ENCODE assay signal across 1 cellular context in the genomic region with DNA sequence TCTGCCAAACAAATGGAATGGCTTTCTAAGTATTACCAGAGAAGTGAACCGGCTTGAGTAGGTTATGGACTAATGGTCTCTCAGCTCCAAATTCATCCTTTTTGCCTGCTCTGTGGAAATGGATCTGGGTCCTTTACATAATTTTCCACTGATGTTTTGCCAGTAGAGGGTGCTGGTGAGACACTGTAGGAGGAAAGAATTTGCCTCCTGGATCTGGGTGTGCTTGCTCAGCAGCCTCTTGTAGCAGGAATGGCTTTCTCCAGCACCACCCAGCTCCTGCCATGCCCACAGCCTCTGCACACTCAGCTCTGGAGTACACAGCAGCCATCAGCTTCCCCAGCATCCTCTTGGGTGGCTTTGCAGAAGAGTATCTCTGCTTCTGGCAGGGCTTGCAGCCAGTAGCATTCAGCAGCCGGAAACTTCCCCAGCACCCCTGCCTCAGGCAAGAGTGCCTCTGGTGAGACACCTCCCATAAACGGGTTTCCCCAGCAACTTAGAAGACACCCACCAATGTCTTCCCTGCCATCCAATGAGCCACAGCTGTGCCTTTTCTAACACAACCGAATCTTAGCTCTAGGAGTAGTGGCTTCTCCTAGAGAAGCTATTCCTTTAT.
TF ChIP-seq lines count a peak whose summit lies in the region.

No MANE protein-coding gene starts in this region.

TF ChIP-seq in WTC11, 78 proteins besides CTCF, POLR2A, EP300 and RAD21 (continued from another document):
- TF ChIP-seq, protein P1, sequence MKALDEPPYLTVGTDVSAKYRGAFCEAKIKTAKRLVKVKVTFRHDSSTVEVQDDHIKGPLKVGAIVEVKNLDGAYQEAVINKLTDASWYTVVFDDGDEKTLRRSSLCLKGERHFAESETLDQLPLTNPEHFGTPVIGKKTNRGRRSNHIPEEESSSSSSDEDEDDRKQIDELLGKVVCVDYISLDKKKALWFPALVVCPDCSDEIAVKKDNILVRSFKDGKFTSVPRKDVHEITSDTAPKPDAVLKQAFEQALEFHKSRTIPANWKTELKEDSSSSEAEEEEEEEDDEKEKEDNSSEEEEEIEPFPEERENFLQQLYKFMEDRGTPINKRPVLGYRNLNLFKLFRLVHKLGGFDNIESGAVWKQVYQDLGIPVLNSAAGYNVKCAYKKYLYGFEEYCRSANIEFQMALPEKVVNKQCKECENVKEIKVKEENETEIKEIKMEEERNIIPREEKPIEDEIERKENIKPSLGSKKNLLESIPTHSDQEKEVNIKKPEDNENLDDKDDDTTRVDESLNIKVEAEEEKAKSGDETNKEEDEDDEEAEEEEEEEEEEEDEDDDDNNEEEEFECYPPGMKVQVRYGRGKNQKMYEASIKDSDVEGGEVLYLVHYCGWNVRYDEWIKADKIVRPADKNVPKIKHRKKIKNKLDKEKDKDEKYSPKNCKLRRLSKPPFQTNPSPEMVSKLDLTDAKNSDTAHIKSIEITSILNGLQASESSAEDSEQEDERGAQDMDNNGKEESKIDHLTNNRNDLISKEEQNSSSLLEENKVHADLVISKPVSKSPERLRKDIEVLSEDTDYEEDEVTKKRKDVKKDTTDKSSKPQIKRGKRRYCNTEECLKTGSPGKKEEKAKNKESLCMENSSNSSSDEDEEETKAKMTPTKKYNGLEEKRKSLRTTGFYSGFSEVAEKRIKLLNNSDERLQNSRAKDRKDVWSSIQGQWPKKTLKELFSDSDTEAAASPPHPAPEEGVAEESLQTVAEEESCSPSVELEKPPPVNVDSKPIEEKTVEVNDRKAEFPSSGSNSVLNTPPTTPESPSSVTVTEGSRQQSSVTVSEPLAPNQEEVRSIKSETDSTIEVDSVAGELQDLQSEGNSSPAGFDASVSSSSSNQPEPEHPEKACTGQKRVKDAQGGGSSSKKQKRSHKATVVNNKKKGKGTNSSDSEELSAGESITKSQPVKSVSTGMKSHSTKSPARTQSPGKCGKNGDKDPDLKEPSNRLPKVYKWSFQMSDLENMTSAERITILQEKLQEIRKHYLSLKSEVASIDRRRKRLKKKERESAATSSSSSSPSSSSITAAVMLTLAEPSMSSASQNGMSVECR (CRISPR knock-in tag; IDR thresholded peaks at IDR 0.05; ENCODE audit: borderline replicate concordance) = no peak
- no peak for TF ChIP-seq SP1 (CRISPR knock-in tag; conservative IDR thresholded peaks at IDR 0.05)
- TF ChIP-seq, protein P2, sequence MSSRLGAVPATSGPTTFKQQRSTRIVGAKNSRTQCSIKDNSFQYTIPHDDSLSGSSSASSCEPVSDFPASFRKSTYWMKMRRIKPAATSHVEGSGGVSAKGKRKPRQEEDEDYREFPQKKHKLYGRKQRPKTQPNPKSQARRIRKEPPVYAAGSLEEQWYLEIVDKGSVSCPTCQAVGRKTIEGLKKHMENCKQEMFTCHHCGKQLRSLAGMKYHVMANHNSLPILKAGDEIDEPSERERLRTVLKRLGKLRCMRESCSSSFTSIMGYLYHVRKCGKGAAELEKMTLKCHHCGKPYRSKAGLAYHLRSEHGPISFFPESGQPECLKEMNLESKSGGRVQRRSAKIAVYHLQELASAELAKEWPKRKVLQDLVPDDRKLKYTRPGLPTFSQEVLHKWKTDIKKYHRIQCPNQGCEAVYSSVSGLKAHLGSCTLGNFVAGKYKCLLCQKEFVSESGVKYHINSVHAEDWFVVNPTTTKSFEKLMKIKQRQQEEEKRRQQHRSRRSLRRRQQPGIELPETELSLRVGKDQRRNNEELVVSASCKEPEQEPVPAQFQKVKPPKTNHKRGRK (CRISPR knock-in tag; IDR thresholded peaks at IDR 0.05; ENCODE audit: borderline replicate concordance) = no peak
- no peak for TF ChIP-seq SMAD3 (CRISPR knock-in tag; IDR thresholded peaks at IDR 0.05; ENCODE audit: borderline replicate concordance)
- no peak for TF ChIP-seq NFYB (CRISPR knock-in tag; conservative IDR thresholded peaks at IDR 0.05; ENCODE audit: low read depth)
- TF ChIP-seq, protein P3, sequence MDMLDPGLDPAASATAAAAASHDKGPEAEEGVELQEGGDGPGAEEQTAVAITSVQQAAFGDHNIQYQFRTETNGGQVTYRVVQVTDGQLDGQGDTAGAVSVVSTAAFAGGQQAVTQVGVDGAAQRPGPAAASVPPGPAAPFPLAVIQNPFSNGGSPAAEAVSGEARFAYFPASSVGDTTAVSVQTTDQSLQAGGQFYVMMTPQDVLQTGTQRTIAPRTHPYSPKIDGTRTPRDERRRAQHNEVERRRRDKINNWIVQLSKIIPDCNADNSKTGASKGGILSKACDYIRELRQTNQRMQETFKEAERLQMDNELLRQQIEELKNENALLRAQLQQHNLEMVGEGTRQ (CRISPR knock-in tag; IDR thresholded peaks at IDR 0.05) = no peak
- no peak for TF ChIP-seq RORB (CRISPR knock-in tag; IDR thresholded peaks at IDR 0.05)
- TF ChIP-seq, protein P4, sequence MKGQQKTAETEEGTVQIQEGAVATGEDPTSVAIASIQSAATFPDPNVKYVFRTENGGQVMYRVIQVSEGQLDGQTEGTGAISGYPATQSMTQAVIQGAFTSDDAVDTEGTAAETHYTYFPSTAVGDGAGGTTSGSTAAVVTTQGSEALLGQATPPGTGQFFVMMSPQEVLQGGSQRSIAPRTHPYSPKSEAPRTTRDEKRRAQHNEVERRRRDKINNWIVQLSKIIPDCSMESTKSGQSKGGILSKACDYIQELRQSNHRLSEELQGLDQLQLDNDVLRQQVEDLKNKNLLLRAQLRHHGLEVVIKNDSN (CRISPR knock-in tag; IDR thresholded peaks at IDR 0.05) = no peak
- TF ChIP-seq ATF1 (CRISPR knock-in tag; IDR thresholded peaks at IDR 0.05) = no peak
- TF ChIP-seq, protein P5, sequence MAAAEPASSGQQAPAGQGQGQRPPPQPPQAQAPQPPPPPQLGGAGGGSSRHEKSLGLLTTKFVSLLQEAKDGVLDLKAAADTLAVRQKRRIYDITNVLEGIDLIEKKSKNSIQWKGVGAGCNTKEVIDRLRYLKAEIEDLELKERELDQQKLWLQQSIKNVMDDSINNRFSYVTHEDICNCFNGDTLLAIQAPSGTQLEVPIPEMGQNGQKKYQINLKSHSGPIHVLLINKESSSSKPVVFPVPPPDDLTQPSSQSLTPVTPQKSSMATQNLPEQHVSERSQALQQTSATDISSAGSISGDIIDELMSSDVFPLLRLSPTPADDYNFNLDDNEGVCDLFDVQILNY (CRISPR knock-in tag; IDR thresholded peaks at IDR 0.05) = no peak
- TF ChIP-seq, protein P6, sequence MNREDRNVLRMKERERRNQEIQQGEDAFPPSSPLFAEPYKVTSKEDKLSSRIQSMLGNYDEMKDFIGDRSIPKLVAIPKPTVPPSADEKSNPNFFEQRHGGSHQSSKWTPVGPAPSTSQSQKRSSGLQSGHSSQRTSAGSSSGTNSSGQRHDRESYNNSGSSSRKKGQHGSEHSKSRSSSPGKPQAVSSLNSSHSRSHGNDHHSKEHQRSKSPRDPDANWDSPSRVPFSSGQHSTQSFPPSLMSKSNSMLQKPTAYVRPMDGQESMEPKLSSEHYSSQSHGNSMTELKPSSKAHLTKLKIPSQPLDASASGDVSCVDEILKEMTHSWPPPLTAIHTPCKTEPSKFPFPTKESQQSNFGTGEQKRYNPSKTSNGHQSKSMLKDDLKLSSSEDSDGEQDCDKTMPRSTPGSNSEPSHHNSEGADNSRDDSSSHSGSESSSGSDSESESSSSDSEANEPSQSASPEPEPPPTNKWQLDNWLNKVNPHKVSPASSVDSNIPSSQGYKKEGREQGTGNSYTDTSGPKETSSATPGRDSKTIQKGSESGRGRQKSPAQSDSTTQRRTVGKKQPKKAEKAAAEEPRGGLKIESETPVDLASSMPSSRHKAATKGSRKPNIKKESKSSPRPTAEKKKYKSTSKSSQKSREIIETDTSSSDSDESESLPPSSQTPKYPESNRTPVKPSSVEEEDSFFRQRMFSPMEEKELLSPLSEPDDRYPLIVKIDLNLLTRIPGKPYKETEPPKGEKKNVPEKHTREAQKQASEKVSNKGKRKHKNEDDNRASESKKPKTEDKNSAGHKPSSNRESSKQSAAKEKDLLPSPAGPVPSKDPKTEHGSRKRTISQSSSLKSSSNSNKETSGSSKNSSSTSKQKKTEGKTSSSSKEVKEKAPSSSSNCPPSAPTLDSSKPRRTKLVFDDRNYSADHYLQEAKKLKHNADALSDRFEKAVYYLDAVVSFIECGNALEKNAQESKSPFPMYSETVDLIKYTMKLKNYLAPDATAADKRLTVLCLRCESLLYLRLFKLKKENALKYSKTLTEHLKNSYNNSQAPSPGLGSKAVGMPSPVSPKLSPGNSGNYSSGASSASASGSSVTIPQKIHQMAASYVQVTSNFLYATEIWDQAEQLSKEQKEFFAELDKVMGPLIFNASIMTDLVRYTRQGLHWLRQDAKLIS (CRISPR knock-in tag; IDR thresholded peaks at IDR 0.05; ENCODE audit: borderline replicate concordance) = no peak
- no peak for TF ChIP-seq NFE2L1 (CRISPR knock-in tag; IDR thresholded peaks at IDR 0.05)
- TF ChIP-seq, protein P7, sequence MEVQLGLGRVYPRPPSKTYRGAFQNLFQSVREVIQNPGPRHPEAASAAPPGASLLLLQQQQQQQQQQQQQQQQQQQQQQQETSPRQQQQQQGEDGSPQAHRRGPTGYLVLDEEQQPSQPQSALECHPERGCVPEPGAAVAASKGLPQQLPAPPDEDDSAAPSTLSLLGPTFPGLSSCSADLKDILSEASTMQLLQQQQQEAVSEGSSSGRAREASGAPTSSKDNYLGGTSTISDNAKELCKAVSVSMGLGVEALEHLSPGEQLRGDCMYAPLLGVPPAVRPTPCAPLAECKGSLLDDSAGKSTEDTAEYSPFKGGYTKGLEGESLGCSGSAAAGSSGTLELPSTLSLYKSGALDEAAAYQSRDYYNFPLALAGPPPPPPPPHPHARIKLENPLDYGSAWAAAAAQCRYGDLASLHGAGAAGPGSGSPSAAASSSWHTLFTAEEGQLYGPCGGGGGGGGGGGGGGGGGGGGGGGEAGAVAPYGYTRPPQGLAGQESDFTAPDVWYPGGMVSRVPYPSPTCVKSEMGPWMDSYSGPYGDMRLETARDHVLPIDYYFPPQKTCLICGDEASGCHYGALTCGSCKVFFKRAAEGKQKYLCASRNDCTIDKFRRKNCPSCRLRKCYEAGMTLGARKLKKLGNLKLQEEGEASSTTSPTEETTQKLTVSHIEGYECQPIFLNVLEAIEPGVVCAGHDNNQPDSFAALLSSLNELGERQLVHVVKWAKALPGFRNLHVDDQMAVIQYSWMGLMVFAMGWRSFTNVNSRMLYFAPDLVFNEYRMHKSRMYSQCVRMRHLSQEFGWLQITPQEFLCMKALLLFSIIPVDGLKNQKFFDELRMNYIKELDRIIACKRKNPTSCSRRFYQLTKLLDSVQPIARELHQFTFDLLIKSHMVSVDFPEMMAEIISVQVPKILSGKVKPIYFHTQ (CRISPR knock-in tag; IDR thresholded peaks at IDR 0.05) = no peak
- TF ChIP-seq, protein P8, sequence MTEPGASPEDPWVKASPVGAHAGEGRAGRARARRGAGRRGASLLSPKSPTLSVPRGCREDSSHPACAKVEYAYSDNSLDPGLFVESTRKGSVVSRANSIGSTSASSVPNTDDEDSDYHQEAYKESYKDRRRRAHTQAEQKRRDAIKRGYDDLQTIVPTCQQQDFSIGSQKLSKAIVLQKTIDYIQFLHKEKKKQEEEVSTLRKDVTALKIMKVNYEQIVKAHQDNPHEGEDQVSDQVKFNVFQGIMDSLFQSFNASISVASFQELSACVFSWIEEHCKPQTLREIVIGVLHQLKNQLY (CRISPR knock-in tag; IDR thresholded peaks at IDR 0.05) = no peak
